Comparison of ENCODE assay signal across 2 cellular contexts in the genomic region with DNA sequence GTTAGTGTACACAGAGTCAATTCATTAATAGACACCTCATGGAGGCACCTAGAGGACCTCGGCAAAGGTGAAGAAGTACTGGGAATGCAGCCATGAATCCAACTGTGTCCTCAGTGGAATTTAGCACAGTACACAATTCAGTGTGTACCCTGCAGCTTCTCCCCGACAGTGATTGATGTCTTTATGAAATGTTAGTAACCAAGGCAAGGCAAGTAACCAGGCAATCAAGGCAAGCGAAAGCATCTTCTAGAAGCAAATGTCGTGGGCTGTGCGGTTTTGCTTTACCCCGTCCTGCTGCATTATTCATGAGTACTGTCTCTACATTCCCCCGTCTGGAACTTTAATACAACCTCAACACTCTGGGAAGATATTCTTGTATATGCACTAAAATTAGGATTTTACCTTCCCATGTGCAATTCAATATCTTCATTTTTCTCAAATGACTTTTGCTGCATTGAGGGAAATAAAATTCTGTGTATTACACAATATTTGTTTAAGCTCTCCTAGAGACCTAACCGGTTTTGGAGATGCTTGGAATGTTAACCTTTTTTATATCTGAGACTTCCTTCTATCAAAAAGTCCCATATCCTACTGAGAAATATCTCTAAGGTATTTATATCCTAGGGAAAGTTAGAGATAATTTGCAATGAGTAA.
TF ChIP-seq lines count a peak whose summit lies in the region.

No MANE protein-coding gene starts in this region.

TF ChIP-seq in A549, 52 proteins besides CTCF, POLR2A, EP300 and RAD21:
- TF ChIP-seq RNF2 (IDR thresholded peaks at IDR 0.05; ENCODE audit: borderline replicate concordance, low read depth): no peak
- peak; percentile 29; the same call in 1 of the 2 replicates for TF ChIP-seq GATA3 (IDR thresholded peaks at IDR 0.05; ENCODE audit: borderline replicate concordance)
- peak; percentile 78 to 79 for TF ChIP-seq CEBPB (IDR thresholded peaks at IDR 0.05)
- TF ChIP-seq HOXB5 (CRISPR knock-in tag; IDR thresholded peaks at IDR 0.05): peak; percentile 98

TF ChIP-seq in IMR-90, 13 proteins besides CTCF, POLR2A, EP300 and RAD21:
- no peak for TF ChIP-seq NFE2L2 (IDR thresholded peaks at IDR 0.05; ENCODE audit: low read depth, low read length)
- no peak for TF ChIP-seq RCOR1 (IDR thresholded peaks at IDR 0.05; ENCODE audit: insufficient replicate concordance, low read length)
- TF ChIP-seq SMC3 (IDR thresholded peaks at IDR 0.05; ENCODE audit: low read depth, low read length): no peak
- peak; percentile 69 for TF ChIP-seq CEBPB (IDR thresholded peaks at IDR 0.05; ENCODE audit: low read depth, low read length)
- TF ChIP-seq MXI1 (IDR thresholded peaks at IDR 0.05; ENCODE audit: borderline replicate concordance, low read depth, low read length): no peak
- no peak for TF ChIP-seq ELK1 (IDR thresholded peaks at IDR 0.05; ENCODE audit: borderline replicate concordance, low read depth, low read length)
